Comparison of ENCODE assay signal across 19 cellular contexts in genomic region chr17:57908278-57908677, GRCh38.
"Had no signal": no experiment of that assay in that cellular context is flagged by ENCODE, and none has a peak within 500 bp of the region (broad histone marks: within the 10 kb centered on the region; RNA-seq: fewer than 3 reads in every experiment).

No MANE protein-coding gene starts in this region.

- H3K4me3 ChIP-seq: breast epithelium, lung, vagina had no signal

- H3K36me3 ChIP-seq: breast epithelium, vagina had no signal

- H3K27me3 ChIP-seq: breast epithelium, vagina had no signal

- H3K4me1 ChIP-seq: breast epithelium had no signal

- DNase-seq: activated CD4-positive, alpha-beta T cell treated with anti-CD3 and anti-CD28 coated beads for 36 hours; activated CD4-positive, alpha-beta T cell treated with anti-CD3 and anti-CD28 coated beads, Interleukin-2, amount 50 U/mL, for 48 hours; activated gamma-delta T cell; cerebellar nuclear complex; effector CD8-positive, alpha-beta T cell; hippocampal formation; islet precursor cell; nucleus accumbens; retina; stimulated activated CD4-positive, alpha-beta T cell treated with anti-CD3 and anti-CD28 coated beads, Interleukin-2, amount 100 ng/mL, for 24 hours; stimulated activated naive CD4-positive, alpha-beta T cell treated with Interleukin-2 at 50 U/mL for 16 hours; T1000; trophoblast cell had no signal

- ATAC-seq: activated CD4-positive, alpha-beta T cell treated with anti-CD3 and anti-CD28 coated beads for 36 hours; esophagus mucosa; natural killer cell treated with Interleukin-12 subunit alpha and Interleukin-12 subunit beta and Interleukin-15 and Interleukin-18, amount 100 ng/mL, for 72 hours; WTC11 had no signal

- H3K9me3 ChIP-seq: breast epithelium, vagina had no signal

- H3K27ac ChIP-seq: breast epithelium, vagina had no signal
